ENCODE assay signal across 25 cellular contexts in the genomic region with DNA sequence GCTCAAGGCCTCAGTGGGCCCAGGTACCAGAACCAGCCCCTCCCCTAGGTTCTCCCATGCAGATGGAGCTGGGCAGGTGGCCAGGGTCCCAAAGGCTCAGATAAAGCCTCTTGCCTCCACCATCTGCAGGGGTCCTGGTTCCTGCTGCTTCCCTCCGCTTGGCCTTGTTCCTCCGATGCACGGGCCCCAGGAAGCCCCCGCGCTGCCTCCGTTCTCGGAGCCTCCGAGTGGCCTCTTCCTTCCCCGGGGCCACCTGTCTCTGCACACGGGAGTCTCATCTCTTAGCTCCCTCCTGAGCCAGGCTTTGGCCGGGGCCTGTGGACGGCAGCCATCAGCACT. TPM values are rescaled to one million over a fixed set of nuclear protein-coding genes. Genes with fewer than 3 reads are reported as not detected.
DNase-seq lines count a peak whose midpoint lies in the region; ATAC-seq and TF ChIP-seq lines count a peak whose summit lies in the region.
"Had no signal": no experiment of that assay in that cellular context is flagged by ENCODE, and none has a peak within 500 bp of the region (broad histone marks: within the 10 kb centered on the region; RNA-seq: fewer than 3 reads in every experiment).

No MANE protein-coding gene starts in this region.

- H4K20me1 ChIP-seq in PC-3 (ENCODE audit: low read length) = no peaks in the 10 kb centered on the region

- 74% methylated on average over 12 of the region's 12 CpGs for WGBS in urinary bladder

- peak overlapping the region; percentile 84 to 85 for H3K27ac ChIP-seq in breast epithelium
- H3K27ac ChIP-seq in PC-3 (ENCODE audit: low read length) = peak overlapping the region; percentile 85
- peak overlapping the region; percentile 88 for H3K27ac ChIP-seq in lower lobe of right lung
- peak overlapping the region; percentile 44 for H3K27ac ChIP-seq in urinary bladder (ENCODE audit: low read depth)
- H3K27ac ChIP-seq: KMS-11 had no signal

- H3K4me1 ChIP-seq in breast epithelium = peaks cover 10 to 16% of the 10 kb centered on the region in 2 donors
- H3K4me1 ChIP-seq in PC-3 (ENCODE audit: insufficient read depth, low read length) = peaks cover 34% of the 10 kb centered on the region
- peaks cover 40% of the 10 kb centered on the region for H3K4me1 ChIP-seq in lower lobe of right lung
- no peaks in the 10 kb centered on the region for H3K4me1 ChIP-seq in urinary bladder (ENCODE audit: insufficient read depth)

- H3K4me3 ChIP-seq in breast epithelium (no peak overlapping the region), PC-3 (ENCODE audit: low read length) (peak overlapping the region; percentile 84; the same call in 1 of the 2 replicates), lower lobe of right lung (no peak overlapping the region), urinary bladder (ENCODE audit: low read depth, low read length) (no peak overlapping the region)
- H3K4me3 ChIP-seq: skin epidermis had no signal

- H3K4me2 ChIP-seq in PC-3 (ENCODE audit: low read length) = peak overlapping the region; percentile 100

- no TSS peak for BruUV-seq in MCF 10A (replicated peaks; lab: Mats Ljungman, UMichigan)
- BruUV-seq in PC-3 (replicated peaks; lab: Mats Ljungman, UMichigan) = no TSS peak

- peak overlapping the region; percentile 42 for H3K9ac ChIP-seq in PC-3 (ENCODE audit: low read length)
- H3K9ac ChIP-seq: KMS-11 had no signal

- H3F3A ChIP-seq in PC-3 (ENCODE audit: low read length, unreplicated experiment) = no peaks in the 10 kb centered on the region

- no peaks in the 10 kb centered on the region for H3K9me2 ChIP-seq in PC-3 (replicated peaks; ENCODE audit: low read length)

- H3K27me3 Mint-ChIP-seq in MCF 10A (ENCODE audit: insufficient read depth, unreplicated experiment) = no peaks in the 10 kb centered on the region

- H3K4me1 Mint-ChIP-seq in MCF 10A (ENCODE audit: insufficient read depth, unreplicated experiment) = peaks cover 21% of the 10 kb centered on the region
- H3K4me1 Mint-ChIP-seq: endodermal cell had no signal

- no peaks in the 10 kb centered on the region for H3K9me3 ChIP-seq in breast epithelium
- H3K9me3 ChIP-seq in PC-3 (ENCODE audit: low read length) = no peaks in the 10 kb centered on the region
- no peaks in the 10 kb centered on the region for H3K9me3 ChIP-seq in lower lobe of right lung
- H3K9me3 ChIP-seq: upper lobe of right lung had no signal

- POLR2A ChIA-PET in MCF 10A (lab: Yijun Ruan, JAX) (interaction anchor here (0.7 to 11.8 kb wide), 5 partner anchors 17 to 442 kb away, joined by 3 to 124 read pairs (median 10); a partner anchor contains a TSS), PC-3 (lab: Charles Lee; ENCODE audit: unreplicated experiment) (interaction anchor here (0.6 kb wide), 1 partner anchor 88 kb away, joined by 4 read pairs; a partner anchor contains a TSS)

- H3K36me3 Mint-ChIP-seq in MCF 10A (ENCODE audit: insufficient read depth, unreplicated experiment) = peaks cover 6% of the 10 kb centered on the region
- H3K36me3 Mint-ChIP-seq: activated naive CD4-positive, alpha-beta T cell treated with anti-CD3 and anti-CD28 coated beads, Interleukin-2, amount 10 ng/mL, durations not matched to agents 7 days and 5 days had no signal

- TF ChIP-seq POLR2A in breast epithelium (IDR thresholded peaks at IDR 0.05) = no peak

- TF ChIP-seq CTCF in breast epithelium (IDR thresholded peaks at IDR 0.05) (no peak), MCF 10A (IDR thresholded peaks at IDR 0.05; ENCODE audit: unreplicated experiment) (no peak), PC-3 (conservative IDR thresholded peaks at IDR 0.05; ENCODE audit: low read depth, low read length) (no peak), lower lobe of right lung (IDR thresholded peaks at IDR 0.05) (no peak)

- no peaks in the 10 kb centered on the region for H3K36me3 ChIP-seq in breast epithelium
- H3K36me3 ChIP-seq in PC-3 (ENCODE audit: low read depth, low read length) = no peaks in the 10 kb centered on the region
- H3K36me3 ChIP-seq in lower lobe of right lung = no peaks in the 10 kb centered on the region
- no peaks in the 10 kb centered on the region for H3K36me3 ChIP-seq in urinary bladder (ENCODE audit: insufficient read depth)
- H3K36me3 ChIP-seq: upper lobe of right lung had no signal

- H3K27ac Mint-ChIP-seq in MCF 10A (ENCODE audit: low read depth, unreplicated experiment) = no peak overlapping the region
- H3K27ac Mint-ChIP-seq: activated naive CD4-positive, alpha-beta T cell treated with anti-CD3 and anti-CD28 coated beads, Interleukin-2, amount 10 ng/mL, durations not matched to agents 7 days and 5 days; endodermal cell; nephron progenitor cell had no signal

- no peaks in the 10 kb centered on the region for H3K9me3 Mint-ChIP-seq in MCF 10A (ENCODE audit: unreplicated experiment)
- H3K9me3 Mint-ChIP-seq: activated naive CD4-positive, alpha-beta T cell treated with anti-CD3 and anti-CD28 coated beads, Interleukin-2, amount 10 ng/mL, durations not matched to agents 7 days and 5 days; activated T-cell treated with anti-CD3 and anti-CD28 coated beads, Interleukin-2, amount 50 U/mL, for 4 hours; endodermal cell; nephron progenitor cell had no signal

- peaks cover 11% of the 10 kb centered on the region for H3K79me2 ChIP-seq in PC-3 (ENCODE audit: low read length)

- CTCF ChIA-PET in MCF 10A (lab: Yijun Ruan, JAX) = interaction anchor here (0.6 to 3.0 kb wide), 15 partner anchors 9 to 500 kb away, joined by 3 to 24 read pairs (median 4); a partner anchor contains a TSS
- CTCF ChIA-PET in PC-3 (lab: Charles Lee) = no interaction called here

- intact Hi-C loops in breast epithelium (cut with DNase I; ENCODE audit: low total_unique reads) (loop anchor here (5.0 to 10.0 kb wide), 2 partner anchors 96 to 433 kb away; no protein-coding TSS in a partner anchor), MCF 10A (cut with micrococcal nuclease) (loop anchor here (5.0 to 10.0 kb wide), 3 partner anchors 106 to 418 kb away; a partner anchor contains a TSS), PC-3 (cut with micrococcal nuclease) (loop anchor here (2.0 to 5.0 kb wide), 5 partner anchors 36 to 418 kb away; a partner anchor contains a TSS), lower lobe of right lung (cut with DNase I) (no loop called here)

- no peak overlapping the region for H3K4me3 Mint-ChIP-seq in MCF 10A (ENCODE audit: unreplicated experiment)
- H3K4me3 Mint-ChIP-seq: activated naive CD4-positive, alpha-beta T cell treated with anti-CD3 and anti-CD28 coated beads, Interleukin-2, amount 10 ng/mL, durations not matched to agents 7 days and 5 days; activated T-cell treated with anti-CD3 and anti-CD28 coated beads, Interleukin-2, amount 50 U/mL, for 4 hours; endodermal cell; nephron progenitor cell had no signal

- DNase-seq in breast epithelium (ENCODE audit: low spot score in 2 of 2) = no peak
- DNase-seq in MCF 10A (ENCODE audit: unreplicated experiment) = no peak
- DNase-seq in PC-3 = no peak
- DNase-seq in lower lobe of right lung = no peak
- no peak for DNase-seq in DMS114 treated with DMSO at 0.1 percent for 48 hours (lab: John Stamatoyannopoulos, UW; ENCODE audit: unreplicated experiment)
- DNase-seq in GM03348 (ENCODE audit: low spot score) = no peak
- DNase-seq: activated CD8-positive, alpha-beta memory T cell treated with anti-CD3 and anti-CD28 coated beads for 24 hours; activated naive CD4-positive, alpha-beta T cell treated with anti-CD3 and anti-CD28 coated beads, Interleukin-2, amount 10 ng/mL, durations not matched to agents 7 days and 5 days; activated T-cell treated with anti-CD3 and anti-CD28 coated beads, Interleukin-2, amount 50 U/mL, for 4 hours; DMS 273 treated with DMSO at 0.1 percent for 48 hours; endodermal cell; nephron progenitor cell; T1000 had no signal

- H3K27me3 ChIP-seq in breast epithelium (peaks cover 4 to 5% of the 10 kb centered on the region in 2 donors), PC-3 (ENCODE audit: low read length) (no peaks in the 10 kb centered on the region), lower lobe of right lung (ENCODE audit: low read depth) (peaks cover 6% of the 10 kb centered on the region)
- H3K27me3 ChIP-seq: upper lobe of right lung had no signal

- ATAC-seq in PC-3 (no peak), lower lobe of right lung (no peak), HG02759 (IDR thresholded peaks at IDR 0.05; ENCODE audit: unreplicated experiment) (no peak)
- ATAC-seq: activated CD4-positive, CD25-positive, alpha-beta regulatory T cell treated with anti-CD3 and anti-CD28 coated beads, Interleukin-2, amount 50 U/mL, for 24 hours; activated T-cell treated with anti-CD3 and anti-CD28 coated beads, Interleukin-2, amount 50 U/mL, for 4 hours; SK-N-SH treated with all-trans-retinoic acid at 6 μM for 48 hours had no signal

- no peak overlapping the region for H2AFZ ChIP-seq in PC-3 (ENCODE audit: low read length)

RNA-seq across cellular contexts. Expression of a gene that starts 1.9 kb away (rescaled TPM):
- total RNA-seq in breast epithelium = 1 to 10 TPM in 1 of 3 donors, under 1 TPM in 2; 0.16 to 2.3 (median 0.88) TPM
- 3.8 and 4.4 TPM in 2 replicates for total RNA-seq in MCF 10A (2022)
- total RNA-seq in PC-3 (2014; rRNA removed) = 11.1 and 15.1 TPM in 2 replicates
- 4.2 TPM for total RNA-seq in lower lobe of right lung
- total RNA-seq in urinary bladder = 2.8 TPM
- 3.4 TPM for polyA plus RNA-seq in urinary bladder
- total RNA-seq: cerebellum had no signal
- polyA plus RNA-seq: fibroblast of lung had no signal

RNA-seq across cellular contexts. Expression of a gene that starts 8.5 kb away (rescaled TPM):
- total RNA-seq in breast epithelium (under 1 TPM in 2 of 3 donors, not detected in 1; 0.59 to 0.66 TPM), MCF 10A (2022) (0.81 and 1.4 TPM in 2 replicates), PC-3 (2014; rRNA removed) (0.22 and 0.63 TPM in 2 replicates), lower lobe of right lung (not detected), urinary bladder (0.48 TPM)
- polyA plus RNA-seq in urinary bladder = not detected
- total RNA-seq: activated T-cell treated with anti-CD3 and anti-CD28 coated beads, Interleukin-2, amount 50 U/mL, for 4 hours; cerebellum; endodermal cell; fibroblast of lung; NCI-H460; posterior vena cava; upper lobe of right lung had no signal
- polyA plus RNA-seq: BJ, fibroblast of lung had no signal

RNA-seq across cellular contexts. Expression of a gene that starts 14.9 kb away (rescaled TPM):
- total RNA-seq in breast epithelium (under 1 TPM; 0.29 to 0.33 (median 0.32) TPM), MCF 10A (2022) (2.4 and 3.9 TPM in 2 replicates), PC-3 (2014; rRNA removed) (0.40 and 1.8 TPM in 2 replicates), lower lobe of right lung (1.3 TPM), urinary bladder (0.63 TPM)
- 0.98 TPM for polyA plus RNA-seq in urinary bladder

RNA-seq across cellular contexts. Expression of a gene that starts 18.5 kb away (rescaled TPM):
- 100 to 1,000 TPM in 2 of 3 donors, 10 to 100 TPM in 1; 71.8 to 151 (median 133) TPM for total RNA-seq in breast epithelium
- total RNA-seq in MCF 10A (2022) = 315 and 355 TPM in 2 replicates
- total RNA-seq in PC-3 (2014; rRNA removed) = 245 and 256 TPM in 2 replicates
- total RNA-seq in lower lobe of right lung = 305 TPM
- total RNA-seq in urinary bladder = 44.7 TPM
- 545 TPM for polyA plus RNA-seq in urinary bladder

RNA-seq across cellular contexts. Expression of a gene that starts 35.0 kb away (rescaled TPM):
- 10 to 100 TPM in 2 of 3 donors, 1 to 10 TPM in 1; 9.9 to 22.6 (median 20.3) TPM for total RNA-seq in breast epithelium
- total RNA-seq in MCF 10A (2022) = 18.1 and 24.7 TPM in 2 replicates
- 33.4 and 77.2 TPM in 2 replicates for total RNA-seq in PC-3 (2014; rRNA removed)
- 59.6 TPM for total RNA-seq in lower lobe of right lung
- total RNA-seq in urinary bladder = 19.9 TPM
- 15.5 TPM for polyA plus RNA-seq in urinary bladder
